Comparison of ENCODE assay signal across 8 cellular contexts in the genomic region with DNA sequence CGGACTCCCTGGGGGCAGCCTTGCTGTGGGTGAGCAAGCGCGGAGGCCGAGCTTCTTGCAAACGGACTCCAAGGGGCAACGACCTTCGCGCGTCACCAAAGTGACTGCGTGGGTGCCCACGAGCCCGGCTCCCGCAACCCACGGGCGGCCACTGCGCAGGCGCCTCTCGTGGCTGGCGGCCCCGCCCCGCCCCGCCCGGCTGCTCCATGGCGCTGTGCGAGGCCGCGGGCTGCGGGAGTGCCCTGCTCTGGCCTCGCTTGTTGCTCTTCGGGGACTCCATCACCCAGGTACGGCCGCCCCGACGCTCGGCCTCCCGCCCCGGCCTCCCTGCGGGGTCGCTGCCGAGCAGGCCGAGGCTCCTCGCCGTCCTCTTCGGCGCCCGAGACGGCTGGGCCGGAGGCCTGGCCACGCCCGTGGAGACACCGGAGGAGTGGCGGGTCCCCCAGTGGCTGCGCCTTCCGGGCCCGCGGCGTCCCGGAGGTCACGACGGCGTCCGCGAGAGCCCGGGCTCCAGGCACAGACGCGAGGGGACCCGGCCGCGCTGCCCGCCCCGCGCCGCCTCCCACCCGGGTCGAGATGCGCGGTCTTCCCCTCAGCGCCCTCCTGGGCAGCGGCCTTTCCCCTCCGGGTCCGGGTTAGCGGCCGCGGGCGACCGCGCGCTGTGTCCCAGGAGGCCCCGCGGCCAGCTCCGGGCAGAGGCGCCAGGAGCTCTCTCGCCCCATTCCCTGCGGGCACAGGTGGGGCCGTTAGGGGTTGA. TPM values are rescaled to one million over a fixed set of nuclear protein-coding genes. Genes with fewer than 3 reads are reported as not detected.
DNase-seq lines count a peak whose midpoint lies in the region; ATAC-seq and TF ChIP-seq lines count a peak whose summit lies in the region.

A gene with protein sequence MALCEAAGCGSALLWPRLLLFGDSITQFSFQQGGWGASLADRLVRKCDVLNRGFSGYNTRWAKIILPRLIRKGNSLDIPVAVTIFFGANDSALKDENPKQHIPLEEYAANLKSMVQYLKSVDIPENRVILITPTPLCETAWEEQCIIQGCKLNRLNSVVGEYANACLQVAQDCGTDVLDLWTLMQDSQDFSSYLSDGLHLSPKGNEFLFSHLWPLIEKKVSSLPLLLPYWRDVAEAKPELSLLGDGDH (plus strand): TSS at position 191 of the 757 bp plus-strand sequence. CDS start 16 bp downstream, at position 207.

- TF ChIP-seq POLR2A in GM19193 (IDR thresholded peaks at IDR 0.05; ENCODE audit: extremely low read depth, insufficient read depth, insufficient read length) = peak; percentile 74
- peak; percentile 54 to 78 for TF ChIP-seq POLR2A in gastroesophageal sphincter (IDR thresholded peaks at IDR 0.05)
- peak in 1 of 2 donors; percentile 27 for TF ChIP-seq POLR2A in suprapubic skin (IDR thresholded peaks at IDR 0.05)

- H3K27me3 Mint-ChIP-seq in CD14-positive monocyte (ENCODE audit: low read depth in 3 of 3) = peaks cover 0 to 2% (median 0%) of the 10 kb centered on the region in 3 donors

- WGBS in gastroesophageal sphincter (ENCODE audit: low coverage in 1 of 2), 2 donors = no CpG with 5 or more reads among the region's 95 CpGs
- under 1% methylated on average over 64 of the region's 95 CpGs for WGBS in suprapubic skin

- no peak for TF ChIP-seq EP300 in gastroesophageal sphincter (IDR thresholded peaks at IDR 0.05)
- TF ChIP-seq EP300 in suprapubic skin (IDR thresholded peaks at IDR 0.05) = no peak

- peak; percentile 53 for ATAC-seq in HG03378 (IDR thresholded peaks at IDR 0.05; ENCODE audit: unreplicated experiment)
- ATAC-seq in gastroesophageal sphincter = peak; percentile 90

- intact Hi-C loops in CD14-positive monocyte (cut with micrococcal nuclease) = no loop called here

- peak within 1 kb of the TSS; percentile 80 to 87 for H3K4me3 Mint-ChIP-seq in CD14-positive monocyte

- POLR2A ChIA-PET in RWPE1 (lab: Yijun Ruan, JAX; ENCODE audit: low non-redundant PET) = no interaction called here

- H3K9me3 Mint-ChIP-seq in CD14-positive monocyte = no peaks in the 10 kb centered on the region

- H3K4me1 Mint-ChIP-seq in CD14-positive monocyte = peaks cover 24% of the 10 kb centered on the region

- DNase-seq in CD14-positive monocyte (ENCODE audit: low spot score) (peak; percentile 57), RWPE1 (ENCODE audit: low spot score) (peak; percentile 56), occipital lobe (lab: John Stamatoyannopoulos, UW) (peak; percentile 67), suprapubic skin (ENCODE audit: low spot score in 2 of 2) (peak in 1 of 2 donors; percentile 74)
- DNase-seq in activated naive CD4-positive, alpha-beta T cell (lab: John Stamatoyannopoulos, UW) = peak; percentile 33 to 76 (median 54)

- H3K27ac Mint-ChIP-seq in CD14-positive monocyte = peak within 1 kb of the TSS; percentile 46 to 89 (median 82)

- H3K4me3 ChIP-seq in gastroesophageal sphincter (peak within 1 kb of the TSS; percentile 74 to 94), suprapubic skin (peak within 1 kb of the TSS; percentile 93)

- no peaks in the 10 kb centered on the region for H3K9me3 ChIP-seq in gastroesophageal sphincter
- no peaks in the 10 kb centered on the region for H3K9me3 ChIP-seq in suprapubic skin

- H3K4me1 ChIP-seq in gastroesophageal sphincter = peaks cover 0 to 50% (median 7%) of the 10 kb centered on the region in 3 donors
- peaks cover 31% of the 10 kb centered on the region for H3K4me1 ChIP-seq in suprapubic skin

- H3K27me3 ChIP-seq in gastroesophageal sphincter (no peaks in the 10 kb centered on the region), suprapubic skin (no peaks in the 10 kb centered on the region)

- H3K36me3 ChIP-seq in gastroesophageal sphincter = peaks cover 0 to 25% of the 10 kb centered on the region in 2 donors
- H3K36me3 ChIP-seq in suprapubic skin = peaks cover 19% of the 10 kb centered on the region

- H3K27ac ChIP-seq in RWPE1 (peak within 1 kb of the TSS; percentile 85), gastroesophageal sphincter (peak within 1 kb of the TSS; percentile 64 to 96 (median 93)), suprapubic skin (peak within 1 kb of the TSS; percentile 88)

- H3K36me3 Mint-ChIP-seq in CD14-positive monocyte = peaks cover 35 to 47% of the 10 kb centered on the region in 2 donors

- CTCF ChIA-PET in RWPE1 (lab: Yijun Ruan, JAX) = interaction anchor here (0.7 to 1.2 kb wide), 3 partner anchors 16 to 1181 kb away, joined by 4 to 5 read pairs (median 4); no protein-coding TSS in a partner anchor

- no peak for TF ChIP-seq CTCF in CD14-positive monocyte (IDR thresholded peaks at IDR 0.05)
- TF ChIP-seq CTCF in RWPE1 (conservative IDR thresholded peaks at IDR 0.05; ENCODE audit: low read depth) = no peak
- TF ChIP-seq CTCF in gastroesophageal sphincter (IDR thresholded peaks at IDR 0.05) = peak in 1 of 4 experiments; percentile 28
- TF ChIP-seq CTCF in suprapubic skin (IDR thresholded peaks at IDR 0.05) = no peak

RNA-seq across cellular contexts. Expression of the gene that starts here (rescaled TPM):
- 10 to 100 TPM; 84.0 to 98.2 TPM for polyA plus RNA-seq in CD14-positive monocyte
- total RNA-seq in gastroesophageal sphincter (10 to 100 TPM; 53.6 to 82.0 (median 75.7) TPM), occipital lobe (78.1 TPM), suprapubic skin (10 to 100 TPM; 23.8 to 33.8 (median 26.4) TPM)
